Comparison of ENCODE assay signal across 15 cellular contexts in the genomic region with DNA sequence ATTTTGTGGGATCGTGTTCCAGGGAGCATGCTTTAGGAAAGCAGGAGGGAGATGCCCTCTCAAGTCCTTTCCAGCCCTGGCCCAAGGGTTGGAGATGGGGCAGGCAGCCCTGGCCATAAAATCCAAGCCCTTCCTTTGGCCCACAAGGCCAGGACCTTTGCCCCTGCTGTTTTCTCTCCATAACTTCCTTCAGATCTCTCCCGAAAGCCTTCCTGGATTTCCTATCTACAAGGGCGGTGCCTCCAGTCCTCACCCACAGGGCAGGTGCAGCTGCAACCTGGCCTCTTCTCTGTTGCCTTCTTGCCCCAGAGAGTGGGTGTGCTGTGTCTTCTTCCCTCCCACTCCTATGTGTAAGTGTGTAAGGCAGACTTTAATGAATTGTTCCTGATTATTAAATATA. TPM values are rescaled to one million over a fixed set of nuclear protein-coding genes. Genes with fewer than 3 reads are reported as not detected.
"Had no signal": no experiment of that assay in that cellular context is flagged by ENCODE, and none has a peak within 500 bp of the region (broad histone marks: within the 10 kb centered on the region; RNA-seq: fewer than 3 reads in every experiment).

No MANE protein-coding gene starts in this region.

- H3K36me3 Mint-ChIP-seq: stimulated activated memory B cell treated with anti-CD40 and anti-IgM and Interleukin-4, amounts not matched to agents 10 μg/mL and 1 μg/mL and 100 μg/mL, for 72 hours had no signal

- H3K27me3 ChIP-seq: pancreas, tibial artery, vagina had no signal

- H3K9me3 ChIP-seq: pancreas, tibial artery, vagina had no signal

- H3K36me3 ChIP-seq: cardiac muscle cell, pancreas, tibial artery, vagina had no signal

- H3K27ac ChIP-seq: cardiac muscle cell, vagina had no signal

- H3K4me3 ChIP-seq: cardiac muscle cell, tibial artery had no signal

- DNase-seq: activated naive CD4-positive, alpha-beta T cell treated with anti-CD3 and anti-CD28 coated beads, Interleukin-2, amount 10 ng/mL, durations not matched to agents 7 days and 5 days; activated T-cell treated with anti-CD3 and anti-CD28 coated beads, Interleukin-2, amount 50 U/mL, for 1 hour; hippocampal formation; pancreas; stimulated activated CD4-positive, alpha-beta T cell treated with anti-CD3 and anti-CD28 coated beads, Interleukin-12 subunit alpha, Interleukin-12 subunit beta, amount 100 ng/mL, for 4 hours; T-helper 9 cell; tibial artery had no signal

- ATAC-seq: activated CD4-positive, CD25-positive, alpha-beta regulatory T cell treated with anti-CD3 and anti-CD28 coated beads, Interleukin-2, amount 50 U/mL, for 24 hours; esophagus mucosa; stimulated activated memory B cell treated with anti-CD40 and anti-IgM and Interleukin-4, amounts not matched to agents 10 μg/mL and 1 μg/mL and 100 μg/mL, for 72 hours had no signal

- H3K9me3 Mint-ChIP-seq: activated naive CD4-positive, alpha-beta T cell treated with anti-CD3 and anti-CD28 coated beads, Interleukin-2, amount 10 ng/mL, durations not matched to agents 7 days and 5 days had no signal

RNA-seq across cellular contexts. Expression of a gene that starts 27.6 kb away (rescaled TPM):
- total RNA-seq: esophagus mucosa, lower leg skin, pancreas, renal cortical epithelial cell, subcutaneous adipose tissue, vagina had no signal

RNA-seq across cellular contexts. Expression of a gene that starts 46.8 kb away (rescaled TPM):
- total RNA-seq: pancreas, subcutaneous adipose tissue had no signal
